In the genomic region with DNA sequence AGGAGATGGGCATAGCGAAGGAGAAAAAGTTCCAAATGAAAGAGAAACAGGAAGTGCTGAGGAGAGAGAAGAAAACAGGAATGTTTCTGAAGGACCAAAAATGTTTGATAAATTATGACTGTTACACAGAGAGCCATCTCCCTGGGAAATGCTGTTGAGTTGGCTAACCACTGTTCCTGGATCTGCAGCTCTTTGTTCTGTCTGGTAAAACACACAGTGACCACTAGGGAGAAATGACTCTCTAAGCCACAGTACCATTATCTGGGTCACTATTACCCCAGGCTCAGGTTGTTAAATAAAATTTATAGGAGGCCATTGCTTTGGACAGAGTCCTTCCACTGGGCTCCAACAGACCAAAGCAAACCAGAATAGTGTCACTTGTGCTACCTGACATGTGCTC, we compare ENCODE assay signal across 15 cellular contexts.
DNase-seq lines count a peak whose midpoint lies in the region; ATAC-seq and TF ChIP-seq lines count a peak whose summit lies in the region.
"Had no signal": no experiment of that assay in that cellular context is flagged by ENCODE, and none has a peak within 500 bp of the region (broad histone marks: within the 10 kb centered on the region; RNA-seq: fewer than 3 reads in every experiment).

No MANE protein-coding gene starts in this region.

- peaks cover 4 to 17% of the 10 kb centered on the region in 2 donors for H3K4me1 ChIP-seq in ascending aorta

- no peak overlapping the region for H3K4me3 Mint-ChIP-seq in stimulated activated effector memory CD8-positive, alpha-beta T cell treated with anti-CD3 and anti-CD28 coated beads, Interleukin-12 subunit alpha, Interleukin-12 subunit beta, amount 100 ng/mL, for 72 hours
- H3K4me3 Mint-ChIP-seq: memory B cell had no signal

- H3K27me3 ChIP-seq in ascending aorta: no peaks in the 10 kb centered on the region
- H3K27me3 ChIP-seq: spleen had no signal

- H3K27ac ChIP-seq in ascending aorta: no peak overlapping the region

- no peak overlapping the region for H3K27ac Mint-ChIP-seq in stimulated activated effector memory CD8-positive, alpha-beta T cell treated with anti-CD3 and anti-CD28 coated beads, Interleukin-12 subunit alpha, Interleukin-12 subunit beta, amount 100 ng/mL, for 72 hours
- H3K27ac Mint-ChIP-seq: memory B cell had no signal

- in situ Hi-C loops in SK-MEL-5 (cut with HindIII; ENCODE audit: low pct_unique_long_range_greater_than_20kb, low sequenced_read_pairs): no loop called here

- TF ChIP-seq POLR2A in lower leg skin (IDR thresholded peaks at IDR 0.05): no peak

- peak; percentile 39 for ATAC-seq in stimulated activated effector memory CD8-positive, alpha-beta T cell treated with anti-CD3 and anti-CD28 coated beads, Interleukin-12 subunit alpha, Interleukin-12 subunit beta, amount 100 ng/mL, for 72 hours
- no peak for ATAC-seq in HG02623 (IDR thresholded peaks at IDR 0.05; ENCODE audit: unreplicated experiment)
- ATAC-seq: activated naive CD4-positive, alpha-beta T cell treated with anti-CD3 and anti-CD28 coated beads, Interleukin-2, amount 50 U/mL, for 72 hours had no signal

- DNase-seq in NCI-H82 (lab: John Stamatoyannopoulos, UW) (peak; percentile 10), NCI-H82 treated with DMSO at 0.1 percent for 48 hours (lab: John Stamatoyannopoulos, UW; ENCODE audit: unreplicated experiment) (no peak), SK-MEL-5 (ENCODE audit: low read depth, low spot score) (peak; percentile 36), fibroblast of mammary gland (ENCODE audit: low read depth) (peak; percentile 29), lower leg skin (ENCODE audit: low spot score in 2 of 2) (no peak), ascending aorta (ENCODE audit: low spot score in 2 of 2) (no peak)
- no peak for DNase-seq in stimulated activated effector memory CD8-positive, alpha-beta T cell treated with anti-CD3 and anti-CD28 coated beads, Interleukin-12 subunit alpha, Interleukin-12 subunit beta, amount 100 ng/mL, for 72 hours (ENCODE audit: low spot score in 2 of 2)
- DNase-seq: activated CD4-positive, CD25-positive, alpha-beta regulatory T cell; cerebellar nuclear complex; NCI-H1105; occipital lobe; spleen had no signal

- TF ChIP-seq CTCF in fibroblast of mammary gland (conservative IDR thresholded peaks at IDR 0.05; ENCODE audit: control insufficient read depth, insufficient read depth, low read depth, low read length) (peak; percentile 24), lower leg skin (IDR thresholded peaks at IDR 0.05) (no peak), ascending aorta (IDR thresholded peaks at IDR 0.05) (no peak)

- H3K9me3 ChIP-seq in ascending aorta: no peaks in the 10 kb centered on the region
- H3K9me3 ChIP-seq: spleen had no signal

- no peaks in the 10 kb centered on the region for H3K36me3 ChIP-seq in ascending aorta
- H3K36me3 ChIP-seq: spleen had no signal

- intact Hi-C loops in lower leg skin (cut with DNase I; ENCODE audit: low total_unique reads) (no loop called here), ascending aorta (cut with DNase I) (no loop called here)

- WGBS in lower leg skin, 2 donors: 84 to 94% methylated on average over 1 of the region's 1 CpG

- H3K36me3 Mint-ChIP-seq in stimulated activated effector memory CD8-positive, alpha-beta T cell treated with anti-CD3 and anti-CD28 coated beads, Interleukin-12 subunit alpha, Interleukin-12 subunit beta, amount 100 ng/mL, for 72 hours: no peaks in the 10 kb centered on the region
- H3K36me3 Mint-ChIP-seq: activated naive CD4-positive, alpha-beta T cell treated with anti-CD3 and anti-CD28 coated beads, Interleukin-2, amount 50 U/mL, for 72 hours; memory B cell had no signal

- H3K4me3 ChIP-seq in fibroblast of mammary gland (ENCODE audit: control insufficient read depth, low read depth, low read length) (no peak overlapping the region), lower leg skin (ENCODE audit: low read depth, poor library complexity, severe bottlenecking) (no peak overlapping the region), ascending aorta (no peak overlapping the region)
- H3K4me3 ChIP-seq: spleen had no signal

- no peaks in the 10 kb centered on the region for H3K4me1 Mint-ChIP-seq in stimulated activated effector memory CD8-positive, alpha-beta T cell treated with anti-CD3 and anti-CD28 coated beads, Interleukin-12 subunit alpha, Interleukin-12 subunit beta, amount 100 ng/mL, for 72 hours

- H3K9me3 Mint-ChIP-seq in stimulated activated effector memory CD8-positive, alpha-beta T cell treated with anti-CD3 and anti-CD28 coated beads, Interleukin-12 subunit alpha, Interleukin-12 subunit beta, amount 100 ng/mL, for 72 hours: no peaks in the 10 kb centered on the region
- H3K9me3 Mint-ChIP-seq: memory B cell had no signal

Comparison
In these comparisons a context has a peak if more than half of its experiments do, and no peak if none do; other contexts are left out.
1. DNase-seq: peak in NCI-H82 (single experiment), SK-MEL-5 (single experiment) and fibroblast of mammary gland (single experiment); none in NCI-H82 treated with DMSO at 0.1 percent for 48 hours (single experiment), stimulated activated effector memory CD8-positive, alpha-beta T cell treated with anti-CD3 and anti-CD28 coated beads, Interleukin-12 subunit alpha, Interleukin-12 subunit beta, amount 100 ng/mL, for 72 hours (0 of 2), lower leg skin (0 of 2) and ascending aorta (0 of 2).